10 cellular contexts compared by ENCODE assay signal in genomic region chr12:42298887-42299286, GRCh38.
"Had no signal": no experiment of that assay in that cellular context is flagged by ENCODE, and none has a peak within 500 bp of the region (broad histone marks: within the 10 kb centered on the region; RNA-seq: fewer than 3 reads in every experiment).

No MANE protein-coding gene starts in this region.

- H3K4me1 ChIP-seq: prostate gland had no signal

- H3K9me3 Mint-ChIP-seq: immature natural killer cell had no signal

- FAIRE-seq: astrocyte, bronchial epithelial cell, frontal cortex, small intestine had no signal

- ATAC-seq: right cardiac atrium had no signal

- DNase-seq: dermis blood vessel endothelial cell, head of caudate nucleus, right cardiac atrium, small intestine had no signal

- H3K4me3 ChIP-seq: prostate gland, thoracic aorta had no signal

- H3K27ac ChIP-seq: prostate gland, thoracic aorta had no signal

- H3K9me3 ChIP-seq: prostate gland, thoracic aorta had no signal

- H3K36me3 Mint-ChIP-seq: immature natural killer cell had no signal

- H3K36me3 ChIP-seq: prostate gland, thoracic aorta had no signal
